In the genomic region with DNA sequence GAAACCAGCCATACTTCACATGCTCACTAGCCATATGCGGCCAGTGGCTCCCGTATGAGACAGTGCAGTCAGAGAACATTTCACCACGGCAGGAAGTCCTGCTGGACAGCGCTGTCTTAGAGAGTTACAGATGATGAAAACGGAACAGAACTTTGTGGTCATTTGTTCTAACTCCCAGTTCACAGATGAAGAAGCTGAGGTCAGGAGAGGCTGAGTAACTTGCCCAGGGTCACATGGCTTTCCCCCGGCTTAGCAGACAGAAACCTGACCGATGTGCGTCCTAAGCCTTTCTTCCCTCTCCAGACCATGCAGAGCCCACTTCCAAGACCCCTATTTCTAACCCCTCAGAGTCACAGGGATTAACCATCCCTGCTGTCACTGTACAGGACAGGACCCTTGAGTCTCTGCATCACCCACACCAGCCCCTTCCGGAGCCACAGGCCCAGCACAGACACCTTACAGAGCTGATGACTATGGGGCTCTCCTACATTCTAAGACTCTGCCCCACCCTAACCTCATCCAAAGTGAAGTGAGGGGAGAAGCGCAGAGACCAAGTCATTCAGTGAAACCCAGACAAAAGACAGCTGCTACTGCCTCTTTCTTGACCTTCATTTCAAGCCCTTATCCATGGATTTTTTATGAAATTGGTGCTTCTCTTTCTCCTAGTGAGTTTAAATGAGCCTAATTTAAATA, we compare ENCODE assay signal across 9 cellular contexts.
DNase-seq lines count a peak whose midpoint lies in the region; ATAC-seq, FAIRE-seq and TF ChIP-seq lines count a peak whose summit lies in the region.
"Had no signal": no experiment of that assay in that cellular context is flagged by ENCODE, and none has a peak within 500 bp of the region (broad histone marks: within the 10 kb centered on the region; RNA-seq: fewer than 3 reads in every experiment).

No MANE protein-coding gene starts in this region.

- peak; percentile 37 for DNase-seq in GM18507 (ENCODE audit: extremely low spot score, insufficient read length, low read depth)
- DNase-seq in activated naive CD8-positive, alpha-beta T cell treated with anti-CD3 and anti-CD28 coated beads for 36 hours = peak; percentile 22
- no peak for DNase-seq in NCI-H446 treated with DMSO at 0.1 percent for 48 hours (lab: John Stamatoyannopoulos, UW)
- DNase-seq in midbrain (lab: John Stamatoyannopoulos, UW) = no peak
- no peak for DNase-seq in hippocampal formation (lab: John Stamatoyannopoulos, UW)
- no peak for DNase-seq in erythroblast (lab: John Stamatoyannopoulos, UW)

- H3K27me3 Mint-ChIP-seq in activated naive CD8-positive, alpha-beta T cell treated with anti-CD3 and anti-CD28 coated beads for 36 hours = peaks cover 26% of the 10 kb centered on the region

- H3K36me3 Mint-ChIP-seq in activated naive CD8-positive, alpha-beta T cell treated with anti-CD3 and anti-CD28 coated beads for 36 hours = no peaks in the 10 kb centered on the region

- peaks cover 37% of the 10 kb centered on the region for H3K4me1 Mint-ChIP-seq in activated naive CD8-positive, alpha-beta T cell treated with anti-CD3 and anti-CD28 coated beads for 36 hours

- no peak for TF ChIP-seq POLR2A in erythroblast (IDR thresholded peaks at IDR 0.05; ENCODE audit: low read length)

- H3K27ac Mint-ChIP-seq in activated naive CD8-positive, alpha-beta T cell treated with anti-CD3 and anti-CD28 coated beads for 36 hours = peak overlapping the region; percentile 84

- peak; percentile 87 for FAIRE-seq in GM18507 (lab: Jason Lieb, UNC)
- FAIRE-seq: G401.6 had no signal

- no peak overlapping the region for H3K4me3 Mint-ChIP-seq in activated naive CD8-positive, alpha-beta T cell treated with anti-CD3 and anti-CD28 coated beads for 36 hours

- H3K9me3 Mint-ChIP-seq in activated naive CD8-positive, alpha-beta T cell treated with anti-CD3 and anti-CD28 coated beads for 36 hours = no peaks in the 10 kb centered on the region

- ATAC-seq in GM21447 (IDR thresholded peaks at IDR 0.05; ENCODE audit: unreplicated experiment) (peak; percentile 79), HG03342 (IDR thresholded peaks at IDR 0.05; ENCODE audit: unreplicated experiment) (peak; percentile 74)

Comparison
In these comparisons a context has a peak if more than half of its experiments do, and no peak if none do; other contexts are left out.
1. DNase-seq: peak in GM18507 (single experiment) and activated naive CD8-positive, alpha-beta T cell treated with anti-CD3 and anti-CD28 coated beads for 36 hours (single experiment); none in NCI-H446 treated with DMSO at 0.1 percent for 48 hours (single experiment), midbrain (single experiment), hippocampal formation (0 of 2) and erythroblast (0 of 2).